Comparison of ENCODE assay signal across 19 cellular contexts in genomic region chr3:178584722-178585121, GRCh38. TPM values are rescaled to one million over a fixed set of nuclear protein-coding genes. Genes with fewer than 3 reads are reported as not detected.
DNase-seq lines count a peak whose midpoint lies in the region; ATAC-seq lines count a peak whose summit lies in the region.
"Had no signal": no experiment of that assay in that cellular context is flagged by ENCODE, and none has a peak within 500 bp of the region (broad histone marks: within the 10 kb centered on the region; RNA-seq: fewer than 3 reads in every experiment).

No MANE protein-coding gene starts in this region.

- H3K27me3 Mint-ChIP-seq in CD8-positive, alpha-beta memory T cell: no peaks in the 10 kb centered on the region
- H3K27me3 Mint-ChIP-seq: IgD-negative memory B cell had no signal

- H3K27ac Mint-ChIP-seq in CD8-positive, alpha-beta memory T cell: no peak overlapping the region
- H3K27ac Mint-ChIP-seq: CD14-positive monocyte; IgD-negative memory B cell; T-helper 1 cell treated with Interleukin-12 subunit alpha and Interleukin-12 subunit beta and Interleukin-4 antibody, amounts not matched to agents 30 μg/mL and 1 μg/mL, for 36 hours had no signal

- H3K4me1 Mint-ChIP-seq in CD8-positive, alpha-beta memory T cell: no peaks in the 10 kb centered on the region
- H3K4me1 Mint-ChIP-seq: CD14-positive monocyte, IgD-negative memory B cell had no signal

- H3K9me3 Mint-ChIP-seq in CD8-positive, alpha-beta memory T cell: peaks cover 0 to 5% (median 2%) of the 10 kb centered on the region in 5 donors
- H3K9me3 Mint-ChIP-seq: T-helper 1 cell treated with Interleukin-12 subunit alpha and Interleukin-12 subunit beta and Interleukin-4 antibody, amounts not matched to agents 30 μg/mL and 1 μg/mL, for 36 hours had no signal

- H3K4me3 ChIP-seq in endocrine pancreas (ENCODE audit: control insufficient read depth, insufficient read depth, low read length): peak overlapping the region; percentile 79
- no peak overlapping the region for H3K4me3 ChIP-seq in CD8-positive, alpha-beta memory T cell (ENCODE audit: low read length)

- H3K36me3 ChIP-seq in endocrine pancreas (ENCODE audit: control insufficient read depth, insufficient read depth, low read length): no peaks in the 10 kb centered on the region
- no peaks in the 10 kb centered on the region for H3K36me3 ChIP-seq in CD8-positive, alpha-beta memory T cell (ENCODE audit: insufficient read depth, low read length)

- POLR2A ChIA-PET in CD8-positive, alpha-beta memory T cell (lab: Charles Lee): no interaction called here

- no peaks in the 10 kb centered on the region for H3K27me3 ChIP-seq in endocrine pancreas (ENCODE audit: control insufficient read depth, insufficient read depth, low read length)
- no peaks in the 10 kb centered on the region for H3K27me3 ChIP-seq in CD8-positive, alpha-beta memory T cell (ENCODE audit: insufficient read depth, low read length, poor library complexity, severe bottlenecking)

- H3K27ac ChIP-seq in CD8-positive, alpha-beta memory T cell (ENCODE audit: low read depth, low read length): no peak overlapping the region

- H3K4me3 Mint-ChIP-seq in CD8-positive, alpha-beta memory T cell: no peak overlapping the region
- H3K4me3 Mint-ChIP-seq: CD14-positive monocyte; IgD-negative memory B cell; T-helper 1 cell treated with Interleukin-12 subunit alpha and Interleukin-12 subunit beta and Interleukin-4 antibody, amounts not matched to agents 30 μg/mL and 1 μg/mL, for 36 hours had no signal

- no peak for ATAC-seq in HG03432 (IDR thresholded peaks at IDR 0.05; ENCODE audit: unreplicated experiment)

- CTCF ChIA-PET in CD8-positive, alpha-beta memory T cell (lab: Charles Lee): no interaction called here

- H3K9ac ChIP-seq in endocrine pancreas (ENCODE audit: control insufficient read depth, insufficient read depth, low read length): no peak overlapping the region
- H3K9ac ChIP-seq: SK-N-SH had no signal

- DNase-seq in NCI-H1092 treated with DMSO at 0.1 percent for 48 hours (lab: John Stamatoyannopoulos, UW) (peak; percentile 76), NCI-H1092 (lab: John Stamatoyannopoulos, UW) (no peak), NCI-H1105 treated with DMSO at 0.1 percent for 48 hours (lab: John Stamatoyannopoulos, UW) (peak; percentile 83), NCI-H748 (lab: John Stamatoyannopoulos, UW; ENCODE audit: unreplicated experiment) (peak; percentile 59), SW 1271 (lab: John Stamatoyannopoulos, UW) (no peak)
- DNase-seq in CD8-positive, alpha-beta memory T cell: no peak
- DNase-seq: DND-41, GDM1, HCEC 1CT, NCI-H187 had no signal

- no peaks in the 10 kb centered on the region for H3K36me3 Mint-ChIP-seq in CD8-positive, alpha-beta memory T cell
- H3K36me3 Mint-ChIP-seq: CD14-positive monocyte, IgD-negative memory B cell had no signal

- H3K4me1 ChIP-seq in endocrine pancreas (ENCODE audit: control insufficient read depth, insufficient read depth, low read length): peaks cover 4% of the 10 kb centered on the region
- no peaks in the 10 kb centered on the region for H3K4me1 ChIP-seq in CD8-positive, alpha-beta memory T cell (ENCODE audit: insufficient read depth, low read length)

- H3K9me3 ChIP-seq in endocrine pancreas (ENCODE audit: control insufficient read depth, low read length): no peaks in the 10 kb centered on the region
- H3K9me3 ChIP-seq in CD8-positive, alpha-beta memory T cell (ENCODE audit: low read length): no peaks in the 10 kb centered on the region
- H3K9me3 ChIP-seq: SK-N-SH had no signal

RNA-seq across cellular contexts. Expression of gene KCNMB2, which starts 48.5 kb away (rescaled TPM):
- not detected for total RNA-seq in CD8-positive, alpha-beta memory T cell
- not detected for polyA plus RNA-seq in CD8-positive, alpha-beta memory T cell
- total RNA-seq: A172, HT1080, LHCN-M2 had no signal
- polyA plus RNA-seq: CD14-positive monocyte, IgD-negative memory B cell, SK-N-SH had no signal

Comparison
In these comparisons a context has a peak if more than half of its experiments do, and no peak if none do; other contexts are left out.
1. DNase-seq: peak in NCI-H1092 treated with DMSO at 0.1 percent for 48 hours (single experiment), NCI-H1105 treated with DMSO at 0.1 percent for 48 hours (single experiment) and NCI-H748 (single experiment); none in NCI-H1092 (single experiment), CD8-positive, alpha-beta memory T cell (0 of 5) and SW 1271 (0 of 2).